8 cellular contexts compared by ENCODE assay signal in the genomic region with DNA sequence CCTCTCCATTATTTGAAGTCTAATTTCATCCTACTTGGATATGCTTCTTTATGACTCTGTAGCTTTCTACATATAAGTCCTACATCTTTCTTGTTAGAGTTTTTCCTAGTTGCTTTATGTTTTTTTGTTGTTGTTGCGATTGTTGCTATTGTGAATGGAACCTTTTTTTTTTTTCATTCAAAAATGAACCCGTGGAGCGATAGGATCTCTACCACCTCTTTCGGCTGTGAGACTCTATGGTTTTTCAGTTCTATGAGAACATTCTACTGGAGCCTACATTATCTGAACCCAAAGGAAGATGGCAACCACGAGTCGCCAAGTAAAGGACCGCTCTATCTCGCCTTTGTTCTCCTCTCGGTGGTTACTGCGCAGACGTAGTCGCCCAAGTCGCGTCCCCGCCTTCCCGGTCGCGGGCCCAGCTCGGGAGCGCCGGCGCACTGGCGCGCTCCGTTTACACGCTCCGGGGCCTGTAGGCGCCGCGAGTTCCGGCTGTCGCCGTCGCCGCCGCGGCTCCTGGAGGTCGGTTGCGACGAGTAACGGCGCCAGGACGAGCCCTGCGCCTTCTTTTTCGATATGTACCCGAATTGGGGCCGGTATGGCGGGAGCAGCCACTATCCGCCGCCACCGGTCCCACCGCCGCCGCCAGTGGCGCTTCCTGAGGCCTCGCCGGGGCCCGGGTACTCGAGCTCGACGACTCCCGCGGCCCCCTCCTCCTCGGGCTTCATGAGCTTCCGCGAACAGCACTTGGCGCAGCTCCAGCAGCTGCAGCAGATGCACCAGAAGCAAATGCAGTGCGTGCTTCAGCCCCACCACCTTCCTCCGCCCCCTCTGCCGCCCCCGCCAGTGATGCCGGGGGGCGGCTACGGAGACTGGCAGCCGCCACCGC.
DNase-seq lines count a peak whose midpoint lies in the region; ATAC-seq lines count a peak whose summit lies in the region.

A gene with protein sequence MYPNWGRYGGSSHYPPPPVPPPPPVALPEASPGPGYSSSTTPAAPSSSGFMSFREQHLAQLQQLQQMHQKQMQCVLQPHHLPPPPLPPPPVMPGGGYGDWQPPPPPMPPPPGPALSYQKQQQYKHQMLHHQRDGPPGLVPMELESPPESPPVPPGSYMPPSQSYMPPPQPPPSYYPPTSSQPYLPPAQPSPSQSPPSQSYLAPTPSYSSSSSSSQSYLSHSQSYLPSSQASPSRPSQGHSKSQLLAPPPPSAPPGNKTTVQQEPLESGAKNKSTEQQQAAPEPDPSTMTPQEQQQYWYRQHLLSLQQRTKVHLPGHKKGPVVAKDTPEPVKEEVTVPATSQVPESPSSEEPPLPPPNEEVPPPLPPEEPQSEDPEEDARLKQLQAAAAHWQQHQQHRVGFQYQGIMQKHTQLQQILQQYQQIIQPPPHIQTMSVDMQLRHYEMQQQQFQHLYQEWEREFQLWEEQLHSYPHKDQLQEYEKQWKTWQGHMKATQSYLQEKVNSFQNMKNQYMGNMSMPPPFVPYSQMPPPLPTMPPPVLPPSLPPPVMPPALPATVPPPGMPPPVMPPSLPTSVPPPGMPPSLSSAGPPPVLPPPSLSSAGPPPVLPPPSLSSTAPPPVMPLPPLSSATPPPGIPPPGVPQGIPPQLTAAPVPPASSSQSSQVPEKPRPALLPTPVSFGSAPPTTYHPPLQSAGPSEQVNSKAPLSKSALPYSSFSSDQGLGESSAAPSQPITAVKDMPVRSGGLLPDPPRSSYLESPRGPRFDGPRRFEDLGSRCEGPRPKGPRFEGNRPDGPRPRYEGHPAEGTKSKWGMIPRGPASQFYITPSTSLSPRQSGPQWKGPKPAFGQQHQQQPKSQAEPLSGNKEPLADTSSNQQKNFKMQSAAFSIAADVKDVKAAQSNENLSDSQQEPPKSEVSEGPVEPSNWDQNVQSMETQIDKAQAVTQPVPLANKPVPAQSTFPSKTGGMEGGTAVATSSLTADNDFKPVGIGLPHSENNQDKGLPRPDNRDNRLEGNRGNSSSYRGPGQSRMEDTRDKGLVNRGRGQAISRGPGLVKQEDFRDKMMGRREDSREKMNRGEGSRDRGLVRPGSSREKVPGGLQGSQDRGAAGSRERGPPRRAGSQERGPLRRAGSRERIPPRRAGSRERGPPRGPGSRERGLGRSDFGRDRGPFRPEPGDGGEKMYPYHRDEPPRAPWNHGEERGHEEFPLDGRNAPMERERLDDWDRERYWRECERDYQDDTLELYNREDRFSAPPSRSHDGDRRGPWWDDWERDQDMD (N-terminal part only) (plus strand): TSS at position 400 of the 886 bp plus-strand sequence. CDS start 174 bp downstream, at position 574.

- peak within 1 kb of the TSS; percentile 98 for H3K27ac Mint-ChIP-seq in central memory CD8-positive, alpha-beta T cell (ENCODE audit: low read depth)

- H3K36me3 Mint-ChIP-seq in central memory CD8-positive, alpha-beta T cell (ENCODE audit: insufficient read depth): peaks cover 26% of the 10 kb centered on the region

- no peaks in the 10 kb centered on the region for H3K27me3 Mint-ChIP-seq in central memory CD8-positive, alpha-beta T cell

- DNase-seq in AG08396 (ENCODE audit: low spot score) (peak; percentile 96), NCI-H345 (lab: John Stamatoyannopoulos, UW) (peak; percentile 97), iris pigment epithelial cell (ENCODE audit: low read depth) (peak; percentile 98)
- DNase-seq in activated CD4-positive, CD25-positive, alpha-beta regulatory T cell (lab: John Stamatoyannopoulos, UW): peak; percentile 69 to 84 (median 78)
- DNase-seq in central memory CD8-positive, alpha-beta T cell (ENCODE audit: low spot score in 2 of 2): peak; percentile 88 to 94
- DNase-seq in stimulated activated CD4-positive, alpha-beta T cell treated with anti-CD3 and anti-CD28 coated beads, Interleukin-12 subunit alpha, Interleukin-12 subunit beta, amount 100 ng/mL, for 4 hours: peak; percentile 85

- peak; percentile 92 for ATAC-seq in GM18909 (IDR thresholded peaks at IDR 0.05; ENCODE audit: poor library complexity, unreplicated experiment)
- ATAC-seq in HG03196 (IDR thresholded peaks at IDR 0.05; ENCODE audit: unreplicated experiment): peak; percentile 90
- ATAC-seq in central memory CD8-positive, alpha-beta T cell (replicated peaks; ENCODE audit: extremely low read depth, poor library complexity, severe bottlenecking): peak; percentile 93

- H3K4me3 Mint-ChIP-seq in central memory CD8-positive, alpha-beta T cell: peak within 1 kb of the TSS; percentile 96

- no peaks in the 10 kb centered on the region for H3K9me3 Mint-ChIP-seq in central memory CD8-positive, alpha-beta T cell

- H3K4me1 Mint-ChIP-seq in central memory CD8-positive, alpha-beta T cell: peaks cover 45% of the 10 kb centered on the region

Comparison
In these comparisons a context has a peak if more than half of its experiments do, and no peak if none do; other contexts are left out.
1. Peak in every context shown above with its lines: DNase-seq and ATAC-seq.